Comparison of ENCODE assay signal across 1 cellular context in the genomic region with DNA sequence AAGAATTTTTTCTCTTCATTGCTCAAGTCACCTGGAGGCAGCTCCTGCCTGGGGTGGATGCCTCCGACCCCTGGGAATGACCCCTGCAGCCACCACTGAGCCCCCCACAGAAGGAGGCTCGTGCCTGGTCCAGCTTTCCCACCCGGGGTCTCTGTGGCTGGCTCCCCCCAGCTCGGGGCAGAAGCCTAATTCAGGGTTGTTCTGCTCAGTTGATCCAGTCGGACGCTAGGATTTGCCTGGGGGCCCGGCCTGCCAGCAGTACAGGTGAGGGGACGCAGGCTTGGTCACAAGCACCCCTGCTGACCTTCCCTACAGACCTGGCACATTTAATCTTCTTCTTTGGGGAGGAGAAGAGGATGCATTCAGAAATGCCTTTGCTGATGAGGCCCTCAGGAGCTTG.
TF ChIP-seq lines count a peak whose summit lies in the region.

No MANE protein-coding gene starts in this region.

TF ChIP-seq in H1, 55 proteins besides CTCF, POLR2A, EP300 and RAD21:
- TF ChIP-seq BCL11A (IDR thresholded peaks at IDR 0.05; ENCODE audit: low read depth in 2 of 2, low read length in 2 of 2) (no peak), SP4 (IDR thresholded peaks at IDR 0.05; ENCODE audit: low read length) (no peak), CBX8 (IDR thresholded peaks at IDR 0.05; ENCODE audit: borderline replicate concordance, low read depth, low read length) (no peak), PHF8 (conservative IDR thresholded peaks at IDR 0.05; ENCODE audit: low read depth, low read length) (no peak), SUZ12 (IDR thresholded peaks at IDR 0.05; ENCODE audit: low read length) (no peak), YY1 (IDR thresholded peaks at IDR 0.05; ENCODE audit: low read depth, low read length) (no peak), NANOG (IDR thresholded peaks at IDR 0.05; ENCODE audit: insufficient read depth, low read depth, low read length, poor library complexity, severe bottlenecking) (no peak), RFX5 (IDR thresholded peaks at IDR 0.05; ENCODE audit: borderline replicate concordance, low read depth, low read length) (no peak), BRCA1 (IDR thresholded peaks at IDR 0.05; ENCODE audit: low read depth, low read length) (no peak), JUND (IDR thresholded peaks at IDR 0.05; ENCODE audit: low read length) (no peak), SIX5 (IDR thresholded peaks at IDR 0.05; ENCODE audit: low read depth, low read length) (no peak), ASH2L (IDR thresholded peaks at IDR 0.05; ENCODE audit: low read length) (no peak), CHD1 (IDR thresholded peaks at IDR 0.05; ENCODE audit: low read depth, low read length) (no peak), CREB1 (IDR thresholded peaks at IDR 0.05) (no peak), CTBP2 (IDR thresholded peaks at IDR 0.05; ENCODE audit: borderline replicate concordance, insufficient read depth, insufficient read length, low read length) (no peak), SIRT6 (IDR thresholded peaks at IDR 0.05; ENCODE audit: low read length) (no peak), GTF2F1 (IDR thresholded peaks at IDR 0.05; ENCODE audit: borderline replicate concordance, low read depth, low read length) (no peak), KDM4A (IDR thresholded peaks at IDR 0.05; ENCODE audit: low read depth, low read length, severe bottlenecking) (no peak), TAF7 (optimal IDR thresholded peaks at IDR 0.05; ENCODE audit: borderline replicate concordance, low read depth, low read length) (no peak), TEAD4 (IDR thresholded peaks at IDR 0.05; ENCODE audit: low read depth, low read length) (no peak)
